Comparison of ENCODE assay signal across 30 cellular contexts in genomic region chr2:47048801-47049480, GRCh38.
DNase-seq lines count a peak whose midpoint lies in the region; ATAC-seq, FAIRE-seq and TF ChIP-seq lines count a peak whose summit lies in the region.
"Had no signal": no experiment of that assay in that cellular context is flagged by ENCODE, and none has a peak within 500 bp of the region (broad histone marks: within the 10 kb centered on the region; RNA-seq: fewer than 3 reads in every experiment).

No MANE protein-coding gene starts in this region.

- H3K79me2 ChIP-seq in H1 (ENCODE audit: control insufficient read depth in 1 of 2, insufficient read depth in 2 of 2, low read length in 2 of 2) = no peaks in the 10 kb centered on the region

- H3K18ac ChIP-seq in H1 (ENCODE audit: extremely low read depth, low read length) = no peak overlapping the region

- no peak overlapping the region for H4K5ac ChIP-seq in H1 (ENCODE audit: insufficient read length, low read depth, low read length)

- no peaks in the 10 kb centered on the region for H3K9me3 Mint-ChIP-seq in CD4-positive, CD25-positive, alpha-beta regulatory T cell
- H3K9me3 Mint-ChIP-seq: activated CD4-positive, alpha-beta T cell treated with anti-CD3 and anti-CD28 coated beads, Interleukin-2, amount 10 ng/mL, durations not matched to agents 24 days and 14 days; activated naive CD4-positive, alpha-beta T cell treated with anti-CD3 and anti-CD28 coated beads, Interleukin-2, amount 50 U/mL, for 24 hours; activated T-helper 17 cell treated with anti-CD3 and anti-CD28 coated beads, Interleukin-2, amount 50 U/mL, for 72 hours; CD8-positive, alpha-beta T cell; memory B cell; stimulated activated naive CD8-positive, alpha-beta T cell treated with anti-CD3 and anti-CD28 coated beads, Interleukin-15, Interleukin-2, amounts not matched to agents 100 ng/mL and 50 ng/mL, for 24 hours had no signal

- H2BK20ac ChIP-seq in H1 (ENCODE audit: low read length) = no peak overlapping the region

- H3K27ac Mint-ChIP-seq in CD4-positive, CD25-positive, alpha-beta regulatory T cell = peak overlapping the region in 2 of 3 donors; percentile 23 to 71
- H3K27ac Mint-ChIP-seq: activated CD4-positive, alpha-beta T cell treated with anti-CD3 and anti-CD28 coated beads, Interleukin-2, amount 10 ng/mL, durations not matched to agents 24 days and 14 days; activated naive CD4-positive, alpha-beta T cell treated with anti-CD3 and anti-CD28 coated beads, Interleukin-2, amount 50 U/mL, for 24 hours; stimulated activated naive CD8-positive, alpha-beta T cell treated with anti-CD3 and anti-CD28 coated beads, Interleukin-15, Interleukin-2, amounts not matched to agents 100 ng/mL and 50 ng/mL, for 24 hours had no signal

- H2BK5ac ChIP-seq in H1 (ENCODE audit: low read depth, low read length) = no peak overlapping the region

- H2BK120ac ChIP-seq in H1 (replicated peaks; ENCODE audit: low read depth, low read length) = no peak overlapping the region

- H2AFZ ChIP-seq in H1 (ENCODE audit: low read length) = no peak overlapping the region
- H2AFZ ChIP-seq: GM23248 had no signal

- no peak for FAIRE-seq in H1 (lab: Jason Lieb, UNC)

- no peak for TF ChIP-seq POLR2A in H1 (IDR thresholded peaks at IDR 0.05; ENCODE audit: control extremely low read depth in 1 of 2, low read depth in 2 of 2, low read length in 2 of 2)

- no peak overlapping the region for H4K91ac ChIP-seq in H1 (replicated peaks; ENCODE audit: insufficient read length, low read length)

- no peaks in the 10 kb centered on the region for H3K4me1 ChIP-seq in CD4-positive, CD25-positive, alpha-beta regulatory T cell (ENCODE audit: control insufficient read depth, insufficient read depth, low read length, poor library complexity, severe bottlenecking)
- H3K4me1 ChIP-seq in HUES64 (ENCODE audit: insufficient read depth, low read length) (peaks cover 9% of the 10 kb centered on the region; the same call in 1 of the 2 replicates), H1 (replicated peaks in 1 of 4; ENCODE audit: control insufficient read depth in 3 of 4, insufficient read depth in 4 of 4, low read length in 3 of 4) (peaks cover 0 to 2% (median under 1%) of the 10 kb centered on the region in 4 experiments; a peak in 1 of 7 replicates)

- POLR2A ChIA-PET in H1 (lab: Charles Lee; ENCODE audit: partially characterized antibody) = no interaction called here

- TF ChIP-seq CTCF in H1 (IDR thresholded peaks at IDR 0.05; ENCODE audit: control extremely low read depth in 1 of 3, insufficient read depth in 1 of 3, low read depth in 1 of 3, low read length in 3 of 3) (no peak), retinal pigment epithelial cell (conservative IDR thresholded peaks at IDR 0.05; ENCODE audit: low read depth, low read length) (peak; percentile 12)

- no peak overlapping the region for H3K4me3 ChIP-seq in CD4-positive, CD25-positive, alpha-beta regulatory T cell (ENCODE audit: low read depth, low read length)
- H3K4me3 ChIP-seq in HUES64 (ENCODE audit: low read length) (no peak overlapping the region), H1 (ENCODE audit: extremely low read depth in 1 of 4, insufficient read depth in 2 of 4, low read depth in 3 of 4, low read length in 4 of 4) (no peak overlapping the region), retinal pigment epithelial cell (ENCODE audit: low read length) (no peak overlapping the region)
- H3K4me3 ChIP-seq: GM23248, prostate gland, SJSA1, tibial nerve had no signal

- TF ChIP-seq RAD21 in H1 (IDR thresholded peaks at IDR 0.05 in 1 of 2, conservative IDR thresholded peaks at IDR 0.05 in 1 of 2; ENCODE audit: low read depth in 2 of 2, low read length in 2 of 2) = peak; percentile 23 to 42; a peak in 2 of 4 replicates

- DNase-seq in CD4-positive, CD25-positive, alpha-beta regulatory T cell = no peak
- DNase-seq in H1 (ENCODE audit: low read depth in 1 of 2, low spot score in 2 of 2) (no peak), retinal pigment epithelial cell (ENCODE audit: low read depth) (no peak), NCI-H69 (lab: John Stamatoyannopoulos, UW) (no peak), NCI-H1105 (lab: John Stamatoyannopoulos, UW) (no peak)
- DNase-seq: activated CD4-positive, alpha-beta T cell treated with anti-CD3 and anti-CD28 coated beads, Interleukin-2, amount 10 ng/mL, durations not matched to agents 24 days and 14 days; aorta; central memory CD4-positive, alpha-beta T cell; dermis blood vessel endothelial cell; GDM1; glutamatergic neuron; GM23248; KG1; NCI-H1436; NCI-H524; stimulated activated CD4-positive, alpha-beta T cell treated with anti-CD3 and anti-CD28 coated beads, Interleukin-12 subunit alpha, Interleukin-12 subunit beta, amount 100 ng/mL, for 4 hours; stimulated activated CD4-positive, alpha-beta T cell treated with anti-CD3 and anti-CD28 coated beads, Interleukin-4, amount 100 ng/mL, for 4 hours; T-helper 17 cell had no signal

- no peak for ATAC-seq in CD4-positive, CD25-positive, alpha-beta regulatory T cell (ENCODE audit: low read depth in 2 of 2)
- ATAC-seq in HG02571 (IDR thresholded peaks at IDR 0.05; ENCODE audit: unreplicated experiment) = no peak
- ATAC-seq: activated T-helper 17 cell treated with anti-CD3 and anti-CD28 coated beads, Interleukin-2, amount 50 U/mL, for 72 hours; CD8-positive, alpha-beta T cell; Panc1; T-helper 17 cell had no signal

- H3K9me3 ChIP-seq in CD4-positive, CD25-positive, alpha-beta regulatory T cell (ENCODE audit: control insufficient read depth in 2 of 2, low read length in 2 of 2) = no peaks in the 10 kb centered on the region
- H3K9me3 ChIP-seq in HUES64 (ENCODE audit: insufficient read depth, low read depth, low read length) (no peaks in the 10 kb centered on the region), H1 (ENCODE audit: insufficient read depth in 2 of 2, low read depth in 1 of 2, low read length in 1 of 2) (no peaks in the 10 kb centered on the region)
- H3K9me3 ChIP-seq: neutrophil, prostate gland, SJSA1, tibial nerve had no signal

- H3K79me1 ChIP-seq in H1 (ENCODE audit: low read depth, low read length) = no peaks in the 10 kb centered on the region; the same call in 1 of the 2 replicates

- H3K56ac ChIP-seq in H1 (replicated peaks; ENCODE audit: insufficient read length, low read depth, low read length) = no peak overlapping the region

- no peak overlapping the region for H3K4me2 ChIP-seq in H1 (ENCODE audit: insufficient read depth in 1 of 2, low read depth in 2 of 2, low read length in 2 of 2)

- H4K8ac ChIP-seq in H1 (ENCODE audit: extremely low read depth, insufficient read depth, low read length) = no peak overlapping the region

- H3K4me3 Mint-ChIP-seq in CD4-positive, CD25-positive, alpha-beta regulatory T cell = no peak overlapping the region
- H3K4me3 Mint-ChIP-seq: activated CD4-positive, alpha-beta T cell treated with anti-CD3 and anti-CD28 coated beads, Interleukin-2, amount 10 ng/mL, durations not matched to agents 24 days and 14 days; activated naive CD4-positive, alpha-beta T cell treated with anti-CD3 and anti-CD28 coated beads, Interleukin-2, amount 50 U/mL, for 24 hours; activated T-helper 17 cell treated with anti-CD3 and anti-CD28 coated beads, Interleukin-2, amount 50 U/mL, for 72 hours; CD8-positive, alpha-beta T cell; memory B cell; stimulated activated naive CD8-positive, alpha-beta T cell treated with anti-CD3 and anti-CD28 coated beads, Interleukin-15, Interleukin-2, amounts not matched to agents 100 ng/mL and 50 ng/mL, for 24 hours; T-helper 17 cell had no signal

- no peak overlapping the region for H2BK12ac ChIP-seq in H1 (ENCODE audit: low read depth, low read length)

- H3K4me1 Mint-ChIP-seq in CD4-positive, CD25-positive, alpha-beta regulatory T cell = peaks cover 0 to 3% (median 1%) of the 10 kb centered on the region in 4 donors
- H3K4me1 Mint-ChIP-seq: activated naive CD4-positive, alpha-beta T cell treated with anti-CD3 and anti-CD28 coated beads, Interleukin-2, amount 50 U/mL, for 24 hours had no signal

- H3K9ac ChIP-seq in HUES64 (ENCODE audit: low read depth, low read length) (no peak overlapping the region), H1 (replicated peaks in 1 of 4; ENCODE audit: extremely low read depth in 1 of 4, low read depth in 3 of 4, low read length in 3 of 4) (no peak overlapping the region)
- H3K9ac ChIP-seq: GM23248 had no signal

- no peaks in the 10 kb centered on the region for H3K27me3 Mint-ChIP-seq in CD4-positive, CD25-positive, alpha-beta regulatory T cell
- H3K27me3 Mint-ChIP-seq: activated CD4-positive, alpha-beta T cell treated with anti-CD3 and anti-CD28 coated beads, Interleukin-2, amount 10 ng/mL, durations not matched to agents 24 days and 14 days; activated naive CD4-positive, alpha-beta T cell treated with anti-CD3 and anti-CD28 coated beads, Interleukin-2, amount 50 U/mL, for 24 hours; activated T-helper 17 cell treated with anti-CD3 and anti-CD28 coated beads, Interleukin-2, amount 50 U/mL, for 72 hours; memory B cell; stimulated activated naive CD8-positive, alpha-beta T cell treated with anti-CD3 and anti-CD28 coated beads, Interleukin-15, Interleukin-2, amounts not matched to agents 100 ng/mL and 50 ng/mL, for 24 hours; T-helper 17 cell had no signal

- H3K27ac ChIP-seq in CD4-positive, CD25-positive, alpha-beta regulatory T cell (ENCODE audit: insufficient read depth, low read length, poor library complexity, severe bottlenecking) = no peak overlapping the region
- H3K27ac ChIP-seq in HUES64 (ENCODE audit: low read depth, low read length) (peak overlapping the region; percentile 8; the same call in 1 of the 2 replicates), H1 (ENCODE audit: low read depth, low read length) (no peak overlapping the region)
- H3K27ac ChIP-seq: GM23248, neutrophil, SJSA1 had no signal

- no peak for TF ChIP-seq EP300 in H1 (IDR thresholded peaks at IDR 0.05; ENCODE audit: borderline replicate concordance in 1 of 2, low read depth in 2 of 2, low read length in 2 of 2)

- H4K20me1 ChIP-seq in H1 (replicated peaks in 1 of 2; ENCODE audit: control insufficient read depth in 1 of 2, insufficient read depth in 2 of 2, low read length in 2 of 2) = no peaks in the 10 kb centered on the region

- WGBS in HUES64 = 77% methylated on average over 8 of the region's 8 CpGs
- 91% methylated on average over 8 of the region's 8 CpGs; no CpG with 5 or more reads in 1 of the 2 experiments for WGBS in H1 (ENCODE audit: extremely low coverage in 1 of 2, insufficient coverage in 1 of 2, insufficient read length in 1 of 2, insufficient replicate concordance in 2 of 2, low coverage in 1 of 2, low lambda C conversion rate in 2 of 2, missing lambda C conversion rate in 1 of 2), 2 experiments

- no peaks in the 10 kb centered on the region for H3K27me3 ChIP-seq in CD4-positive, CD25-positive, alpha-beta regulatory T cell (ENCODE audit: control insufficient read depth, insufficient read depth, low read length)
- H3K27me3 ChIP-seq in HUES64 (ENCODE audit: insufficient read depth, low read length) = no peaks in the 10 kb centered on the region
- H3K27me3 ChIP-seq in H1 (replicated peaks in 1 of 4; ENCODE audit: control insufficient read depth in 3 of 4, extremely low read depth in 1 of 4, insufficient read depth in 3 of 4, low read length in 3 of 4) = no peaks in the 10 kb centered on the region
- H3K27me3 ChIP-seq: neutrophil, SJSA1, tibial nerve had no signal

- H3K36me3 ChIP-seq in CD4-positive, CD25-positive, alpha-beta regulatory T cell (ENCODE audit: control insufficient read depth, insufficient read depth, low read length) = peaks cover 93% of the 10 kb centered on the region
- peaks cover 10% of the 10 kb centered on the region; the same call in 1 of the 2 replicates for H3K36me3 ChIP-seq in HUES64 (ENCODE audit: insufficient read depth, low read length)
- peaks cover 0 to 6% (median 0%) of the 10 kb centered on the region in 4 experiments; a peak in 3 of 8 replicates for H3K36me3 ChIP-seq in H1 (ENCODE audit: control insufficient read depth in 2 of 4, insufficient read depth in 4 of 4, low read length in 3 of 4)
- H3K36me3 ChIP-seq: prostate gland had no signal

- H3K14ac ChIP-seq in H1 (ENCODE audit: insufficient read length) = no peak overlapping the region

- H2BK15ac ChIP-seq in H1 (ENCODE audit: low read length) = no peak overlapping the region

- H2AK5ac ChIP-seq in H1 (ENCODE audit: low read depth, low read length) = no peak overlapping the region

- no peak overlapping the region for H3K23ac ChIP-seq in H1 (ENCODE audit: insufficient read length)

- CTCF ChIA-PET in H1 (lab: Charles Lee; ENCODE audit: partially characterized antibody) = interaction anchor here (0.8 to 2.1 kb wide), 9 partner anchors 11 to 274 kb away, joined by 3 to 7 read pairs (median 3); no protein-coding TSS in a partner anchor

- peaks cover 26% of the 10 kb centered on the region for H3K36me3 Mint-ChIP-seq in CD4-positive, CD25-positive, alpha-beta regulatory T cell

- no peaks in the 10 kb centered on the region for H3K23me2 ChIP-seq in H1 (ENCODE audit: low read depth, low read length)

- no peak overlapping the region for H3K4ac ChIP-seq in H1 (replicated peaks; ENCODE audit: insufficient read length, low read depth, low read length)
